Comparison of ENCODE assay signal across 32 cellular contexts in the genomic region with DNA sequence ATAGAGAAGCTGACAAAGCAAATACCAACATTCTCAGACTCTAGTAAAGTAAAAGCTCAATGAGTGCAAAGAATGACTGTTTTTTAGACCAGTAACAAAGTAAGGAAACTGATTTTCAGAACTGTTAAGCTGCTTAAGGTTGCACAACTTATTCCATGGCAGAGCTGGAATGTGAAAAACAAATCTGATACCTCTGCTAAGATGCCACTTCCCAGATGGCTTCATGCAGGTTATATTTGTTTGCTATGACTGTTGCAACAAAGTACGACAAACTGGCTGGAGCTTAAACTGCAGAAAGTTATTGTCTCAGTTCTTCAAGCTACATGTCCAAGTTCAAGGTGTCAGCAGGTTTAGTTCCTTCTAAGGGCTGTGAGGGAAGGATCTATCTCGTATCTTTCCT.
"Had no signal": no experiment of that assay in that cellular context is flagged by ENCODE, and none has a peak within 500 bp of the region (broad histone marks: within the 10 kb centered on the region; RNA-seq: fewer than 3 reads in every experiment).

No MANE protein-coding gene starts in this region.

- H3K27me3 Mint-ChIP-seq: activated CD4-positive, alpha-beta memory T cell treated with anti-CD3 and anti-CD28 coated beads for 36 hours; activated CD4-positive, alpha-beta T cell treated with anti-CD3 and anti-CD28 coated beads, Interleukin-2, amount 10 ng/mL, durations not matched to agents 24 days and 14 days; activated T-helper 17 cell treated with anti-CD3 and anti-CD28 coated beads, Interleukin-2, amount 50 U/mL, for 72 hours had no signal

- DNase-seq: activated CD4-positive, alpha-beta memory T cell treated with anti-CD3 and anti-CD28 coated beads for 36 hours; activated CD4-positive, alpha-beta T cell treated with anti-CD3 and anti-CD28 coated beads for 4 hours; activated CD4-positive, alpha-beta T cell treated with anti-CD3 and anti-CD28 coated beads, Interleukin-2, amount 10 ng/mL, durations not matched to agents 24 days and 14 days; activated CD4-positive, alpha-beta T cell treated with anti-CD3 and anti-CD28 coated beads, Interleukin-2, amount 50 U/mL, for 1 hour; activated CD4-positive, alpha-beta T cell treated with anti-CD3 and anti-CD28 coated beads, Interleukin-2, amount 50 U/mL, for 4 hours; activated CD4-positive, CD25-positive, alpha-beta regulatory T cell treated with anti-CD3 and anti-CD28 coated beads, Interleukin-2, amount 50 U/mL, for 72 hours; activated CD8-positive, alpha-beta memory T cell treated with anti-CD3 and anti-CD28 coated beads, Interleukin-2, amount 50 U/mL, for 4 hours; activated CD8-positive, alpha-beta T cell treated with anti-CD3 and anti-CD28 coated beads for 36 hours; activated effector memory CD4-positive, alpha-beta T cell treated with anti-CD3 and anti-CD28 coated beads, Interleukin-2, amount 50 U/mL, for 16 hours; activated gamma-delta T cell treated with Interleukin-2 at 50 U/mL for 16 hours; activated naive CD4-positive, alpha-beta T cell; activated naive CD4-positive, alpha-beta T cell treated with anti-CD3 and anti-CD28 coated beads for 36 hours; activated naive CD4-positive, alpha-beta T cell treated with anti-CD3 and anti-CD28 coated beads, Interleukin-2, amount 50 U/mL, for 16 hours; activated naive CD8-positive, alpha-beta T cell treated with anti-CD3 and anti-CD28 coated beads for 36 hours; activated T-cell treated with anti-CD3 and anti-CD28 coated beads for 4 hours; activated T-cell treated with anti-CD3 and anti-CD28 coated beads, Interleukin-2, amount 50 U/mL, for 1 hour; activated T-cell treated with anti-CD3 and anti-CD28 coated beads, Interleukin-2, amount 50 U/mL, for 4 hours; activated T-cell treated with anti-CD3 and anti-CD28 coated beads, Interleukin-2, amount 50 U/mL, for 72 hours; adrenal gland; amniotic stem cell; aorta; body of pancreas; brain microvascular endothelial cell; central memory CD4-positive, alpha-beta T cell; T-helper 1 cell; T-helper 2 cell; T-helper 9 cell had no signal

- H3K36me3 Mint-ChIP-seq: activated CD4-positive, alpha-beta memory T cell treated with anti-CD3 and anti-CD28 coated beads for 36 hours; activated naive CD4-positive, alpha-beta T cell treated with anti-CD3 and anti-CD28 coated beads, Interleukin-2, amount 50 U/mL, for 72 hours; activated naive CD8-positive, alpha-beta T cell treated with anti-CD3 and anti-CD28 coated beads for 36 hours had no signal

- H3K27ac Mint-ChIP-seq: activated CD4-positive, alpha-beta memory T cell treated with anti-CD3 and anti-CD28 coated beads for 36 hours; activated CD4-positive, alpha-beta T cell treated with anti-CD3 and anti-CD28 coated beads, Interleukin-2, amount 10 ng/mL, durations not matched to agents 24 days and 14 days; activated CD8-positive, alpha-beta T cell treated with anti-CD3 and anti-CD28 coated beads for 36 hours; activated naive CD4-positive, alpha-beta T cell treated with anti-CD3 and anti-CD28 coated beads for 36 hours; activated naive CD4-positive, alpha-beta T cell treated with anti-CD3 and anti-CD28 coated beads, Interleukin-2, amount 50 U/mL, for 72 hours; activated naive CD8-positive, alpha-beta T cell treated with anti-CD3 and anti-CD28 coated beads for 36 hours; activated T-cell treated with anti-CD3 and anti-CD28 coated beads, Interleukin-2, amount 50 U/mL, for 72 hours; activated T-helper 1 cell treated with anti-CD3 and anti-CD28 coated beads, Interleukin-12 subunit alpha, Interleukin-12 subunit beta, Interleukin-2, Interleukin-4 antibody, amounts not matched to agents 30 ng/mL and 10 ng/mL and 1 ng/mL, durations not matched to agents 14 hours and 24 hours and 36 hours; activated T-helper 17 cell treated with anti-CD3 and anti-CD28 coated beads, Interleukin-2, amount 50 U/mL, for 72 hours; T-helper 1 cell treated with Interleukin-12 subunit alpha and Interleukin-12 subunit beta and Interleukin-4 antibody, amounts not matched to agents 30 μg/mL and 1 μg/mL, for 36 hours; T-helper 2 cell treated with Interferon-gamma antibody and Interleukin-4, amounts not matched to agents 5 μg/mL and 100 μg/mL, for 36 hours had no signal

- H3K4me3 Mint-ChIP-seq: activated CD4-positive, alpha-beta memory T cell treated with anti-CD3 and anti-CD28 coated beads for 36 hours; activated CD4-positive, alpha-beta T cell treated with anti-CD3 and anti-CD28 coated beads, Interleukin-2, amount 10 ng/mL, durations not matched to agents 24 days and 14 days; activated CD8-positive, alpha-beta T cell treated with anti-CD3 and anti-CD28 coated beads for 36 hours; activated naive CD4-positive, alpha-beta T cell treated with anti-CD3 and anti-CD28 coated beads for 36 hours; activated naive CD8-positive, alpha-beta T cell treated with anti-CD3 and anti-CD28 coated beads for 36 hours; activated T-cell treated with anti-CD3 and anti-CD28 coated beads, Interleukin-2, amount 50 U/mL, for 4 hours; activated T-cell treated with anti-CD3 and anti-CD28 coated beads, Interleukin-2, amount 50 U/mL, for 72 hours; activated T-helper 1 cell treated with anti-CD3 and anti-CD28 coated beads, Interleukin-12 subunit alpha, Interleukin-12 subunit beta, Interleukin-2, Interleukin-4 antibody, amounts not matched to agents 30 ng/mL and 10 ng/mL and 1 ng/mL, durations not matched to agents 14 hours and 24 hours and 36 hours; activated T-helper 17 cell treated with anti-CD3 and anti-CD28 coated beads, Interleukin-2, amount 50 U/mL, for 72 hours; T-helper 1 cell treated with Interleukin-12 subunit alpha and Interleukin-12 subunit beta and Interleukin-4 antibody, amounts not matched to agents 30 μg/mL and 1 μg/mL, for 36 hours; T-helper 2 cell treated with Interferon-gamma antibody and Interleukin-4, amounts not matched to agents 5 μg/mL and 100 μg/mL, for 36 hours had no signal

- ATAC-seq: activated CD8-positive, alpha-beta T cell treated with anti-CD3 and anti-CD28 coated beads for 36 hours; activated T-cell treated with anti-CD3 and anti-CD28 coated beads, Interleukin-2, amount 50 U/mL, for 4 hours; activated T-helper 17 cell treated with anti-CD3 and anti-CD28 coated beads, Interleukin-2, amount 50 U/mL, for 72 hours; body of pancreas had no signal

- H3K4me1 Mint-ChIP-seq: activated CD4-positive, alpha-beta T cell treated with anti-CD3 and anti-CD28 coated beads, Interleukin-2, amount 10 ng/mL, durations not matched to agents 24 days and 14 days; activated naive CD8-positive, alpha-beta T cell treated with anti-CD3 and anti-CD28 coated beads for 36 hours; activated T-helper 17 cell treated with anti-CD3 and anti-CD28 coated beads, Interleukin-2, amount 50 U/mL, for 72 hours had no signal

- H3K9me3 Mint-ChIP-seq: activated CD4-positive, alpha-beta memory T cell treated with anti-CD3 and anti-CD28 coated beads for 36 hours; activated CD4-positive, alpha-beta T cell treated with anti-CD3 and anti-CD28 coated beads, Interleukin-2, amount 10 ng/mL, durations not matched to agents 24 days and 14 days; activated CD8-positive, alpha-beta T cell treated with anti-CD3 and anti-CD28 coated beads for 36 hours; activated naive CD4-positive, alpha-beta T cell treated with anti-CD3 and anti-CD28 coated beads for 36 hours; activated naive CD4-positive, alpha-beta T cell treated with anti-CD3 and anti-CD28 coated beads, Interleukin-2, amount 50 U/mL, for 72 hours; activated naive CD8-positive, alpha-beta T cell treated with anti-CD3 and anti-CD28 coated beads for 36 hours; activated T-cell treated with anti-CD3 and anti-CD28 coated beads, Interleukin-2, amount 50 U/mL, for 4 hours; activated T-cell treated with anti-CD3 and anti-CD28 coated beads, Interleukin-2, amount 50 U/mL, for 72 hours; activated T-helper 1 cell treated with anti-CD3 and anti-CD28 coated beads, Interleukin-12 subunit alpha, Interleukin-12 subunit beta, Interleukin-2, Interleukin-4 antibody, amounts not matched to agents 30 ng/mL and 10 ng/mL and 1 ng/mL, durations not matched to agents 14 hours and 24 hours and 36 hours; activated T-helper 17 cell treated with anti-CD3 and anti-CD28 coated beads, Interleukin-2, amount 50 U/mL, for 72 hours; T-helper 1 cell treated with Interleukin-12 subunit alpha and Interleukin-12 subunit beta and Interleukin-4 antibody, amounts not matched to agents 30 μg/mL and 1 μg/mL, for 36 hours; T-helper 2 cell treated with Interferon-gamma antibody and Interleukin-4, amounts not matched to agents 5 μg/mL and 100 μg/mL, for 36 hours had no signal
